Comparison of ENCODE assay signal across 14 cellular contexts in genomic region chr1:55727010-55727409, GRCh38.
DNase-seq lines count a peak whose midpoint lies in the region; FAIRE-seq and TF ChIP-seq lines count a peak whose summit lies in the region.
"Had no signal": no experiment of that assay in that cellular context is flagged by ENCODE, and none has a peak within 500 bp of the region (broad histone marks: within the 10 kb centered on the region; RNA-seq: fewer than 3 reads in every experiment).

No MANE protein-coding gene starts in this region.

- DNase-seq in NCI-H82 (lab: John Stamatoyannopoulos, UW) (peak; percentile 35), NCI-H82 treated with DMSO at 0.1 percent for 48 hours (lab: John Stamatoyannopoulos, UW; ENCODE audit: unreplicated experiment) (no peak), SW480 (ENCODE audit: low spot score) (peak; percentile 6), fibroblast of villous mesenchyme (ENCODE audit: low read depth) (peak; percentile 50), urothelium cell line (ENCODE audit: low spot score) (peak; percentile 73), cerebellar cortex (ENCODE audit: low spot score) (no peak), cardiac septum (ENCODE audit: low spot score) (no peak), NCI-H510A (lab: John Stamatoyannopoulos, UW) (no peak)
- DNase-seq: activated T-cell treated with anti-CD3 and anti-CD28 coated beads, Interleukin-2, amount 50 U/mL, for 72 hours; amniotic stem cell; NCI-H187 treated with DMSO at 0.1 percent for 48 hours; stimulated activated CD4-positive, alpha-beta T cell treated with anti-CD3 and anti-CD28 coated beads, Interleukin-15, amount 100 ng/mL, for 24 hours; T-cell had no signal

- no peak for TF ChIP-seq CTCF in fibroblast of villous mesenchyme (IDR thresholded peaks at IDR 0.05; ENCODE audit: insufficient read depth, low read depth, low read length)

- FAIRE-seq in urothelium cell line (lab: Jason Lieb, UNC), result no peak
- FAIRE-seq: endometrium had no signal

- no peak overlapping the region for H3K4me3 ChIP-seq in fibroblast of villous mesenchyme (ENCODE audit: low read depth, low read length)

- intact Hi-C loops in cardiac septum (cut with DNase I), result no loop called here

Comparison
In these comparisons a context has a peak if more than half of its experiments do, and no peak if none do; other contexts are left out.
1. DNase-seq: peak in NCI-H82 (single experiment), SW480 (single experiment), fibroblast of villous mesenchyme (single experiment) and urothelium cell line (single experiment); none in NCI-H82 treated with DMSO at 0.1 percent for 48 hours (single experiment), cerebellar cortex (single experiment), cardiac septum (single experiment) and NCI-H510A (single experiment).